33 cellular contexts compared by ENCODE assay signal in genomic region chr1:84190455-84190854, GRCh38.
"Had no signal": no experiment of that assay in that cellular context is flagged by ENCODE, and none has a peak within 500 bp of the region (broad histone marks: within the 10 kb centered on the region; RNA-seq: fewer than 3 reads in every experiment).

No MANE protein-coding gene starts in this region.

- DNase-seq: Karpas-422, Kasumi-1, KG1, MG63, MM.1S, MV-4-11, NCI-H1048, NCI-H1092, NCI-H1092 treated with DMSO at 0.1 percent for 48 hours, NCI-H1105, NCI-H1417 treated with DMSO at 0.1 percent for 48 hours, NCI-H1436, NCI-H1436 treated with DMSO at 0.1 percent for 48 hours, NCI-H146, NCI-H1694 treated with DMSO at 0.1 percent for 48 hours, NCI-H187, NCI-H187 treated with DMSO at 0.1 percent for 48 hours, NCI-H1930, NCI-H2029, NCI-H2081, NCI-H2081 treated with DMSO at 0.1 percent for 48 hours, NCI-H2107, NCI-H2171, NCI-H2171 treated with DMSO at 0.1 percent for 48 hours, NCI-H2227 treated with DMSO at 0.1 percent for 48 hours, NCI-H226, NCI-H345, NCI-H446, NCI-H446 treated with DMSO at 0.1 percent for 48 hours, NCI-H510A, NCI-H510A treated with DMSO at 0.1 percent for 48 hours, NCI-H524 had no signal

- H3K4me3 ChIP-seq: MG63 had no signal

- H3K9ac ChIP-seq: KMS-11 had no signal

- H3K27ac ChIP-seq: KMS-11 had no signal

- H3K36me3 ChIP-seq: MG63 had no signal
